In genomic region chr7:82376739-82377138, GRCh38 we compare ENCODE assay signal across 1 cellular context.
TF ChIP-seq lines count a peak whose summit lies in the region.

No MANE protein-coding gene starts in this region.

TF ChIP-seq in WTC11, 78 proteins besides CTCF, POLR2A, EP300 and RAD21 (continued from another document):
- TF ChIP-seq ATF3 (CRISPR knock-in tag; conservative IDR thresholded peaks at IDR 0.05), result no peak
